1 cellular context compared by ENCODE assay signal in the genomic region with DNA sequence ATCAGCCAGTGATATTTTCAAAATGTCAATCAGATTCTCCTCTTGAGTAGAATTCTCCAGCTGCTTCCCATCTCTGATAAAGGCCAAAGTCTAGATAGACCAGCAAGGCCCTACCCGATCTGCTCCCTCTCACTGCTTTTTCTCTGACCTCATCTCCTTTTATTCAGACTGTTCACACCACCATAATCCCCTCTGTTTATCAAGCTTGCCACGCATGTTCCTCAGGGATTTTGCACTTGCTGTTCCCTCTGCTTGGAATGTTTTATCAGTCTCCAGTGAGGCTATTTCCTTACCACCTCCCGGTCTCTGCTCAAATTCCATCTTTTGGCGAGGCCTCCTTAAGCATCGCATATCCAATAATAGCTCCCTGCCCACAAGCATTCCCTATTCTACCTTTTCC.
TF ChIP-seq lines count a peak whose summit lies in the region.

No MANE protein-coding gene starts in this region.

TF ChIP-seq in HepG2, 621 proteins besides CTCF, POLR2A, EP300 and RAD21:
- TF ChIP-seq ATM (IDR thresholded peaks at IDR 0.05; ENCODE audit: borderline replicate concordance) (no peak), POLR2G (IDR thresholded peaks at IDR 0.05; ENCODE audit: low read depth, low read length) (0 out of 2 replicates have a peak, but pooled peaks have one; percentile 31)
